In genomic region chr3:187041362-187042061, GRCh38 we compare ENCODE assay signal across 9 cellular contexts.
DNase-seq lines count a peak whose midpoint lies in the region; ATAC-seq and TF ChIP-seq lines count a peak whose summit lies in the region.
"Had no signal": no experiment of that assay in that cellular context is flagged by ENCODE, and none has a peak within 500 bp of the region (broad histone marks: within the 10 kb centered on the region; RNA-seq: fewer than 3 reads in every experiment).

No MANE protein-coding gene starts in this region.

- intact Hi-C loops in lower lobe of right lung (cut with DNase I) (no loop called here), Calu3 (cut with micrococcal nuclease; ENCODE audit: unreplicated experiment) (no loop called here)

- no peaks in the 10 kb centered on the region for H3K27me3 ChIP-seq in lower lobe of right lung (ENCODE audit: low read depth)

- peak overlapping the region; percentile 51 for H3K27ac ChIP-seq in lower lobe of right lung
- H3K27ac ChIP-seq: psoas muscle had no signal

- H3K36me3 Mint-ChIP-seq in Calu3 (ENCODE audit: insufficient read depth, unreplicated experiment) = no peaks in the 10 kb centered on the region

- DNase-seq in DMS53 (lab: John Stamatoyannopoulos, UW) (peak; percentile 23), DMS53 treated with DMSO at 0.1 percent for 48 hours (lab: John Stamatoyannopoulos, UW; ENCODE audit: unreplicated experiment) (no peak), lower lobe of right lung (no peak), DMS 273 treated with DMSO at 0.1 percent for 48 hours (lab: John Stamatoyannopoulos, UW) (no peak), Calu3 (no peak), NCI-H1436 treated with DMSO at 0.1 percent for 48 hours (lab: John Stamatoyannopoulos, UW) (no peak)
- DNase-seq in activated CD8-positive, alpha-beta memory T cell treated with anti-CD3 and anti-CD28 coated beads, Interleukin-2, amount 50 U/mL, for 1 hour (ENCODE audit: extremely low read depth) = peak; percentile 36
- DNase-seq: psoas muscle had no signal

- H3K9me3 Mint-ChIP-seq in Calu3 (ENCODE audit: low read depth, unreplicated experiment) = peaks cover 5% of the 10 kb centered on the region

- H3K27me3 Mint-ChIP-seq in Calu3 (ENCODE audit: unreplicated experiment) = no peaks in the 10 kb centered on the region

- ATAC-seq in HG03460 (IDR thresholded peaks at IDR 0.05; ENCODE audit: unreplicated experiment) (peak; percentile 51), lower lobe of right lung (peak; percentile 37)

- TF ChIP-seq CTCF in lower lobe of right lung (IDR thresholded peaks at IDR 0.05) (no peak), Calu3 (IDR thresholded peaks at IDR 0.05; ENCODE audit: unreplicated experiment) (no peak)

- H3K4me3 Mint-ChIP-seq in Calu3 (ENCODE audit: low read depth, unreplicated experiment) = no peak overlapping the region

- BruUV-seq in Calu3 (replicated peaks; lab: Mats Ljungman, UMichigan) = no TSS peak

- H3K9me3 ChIP-seq in lower lobe of right lung = peaks cover under 1% of the 10 kb centered on the region
- H3K9me3 ChIP-seq: psoas muscle had no signal

- peaks cover 57% of the 10 kb centered on the region for H3K4me1 ChIP-seq in lower lobe of right lung

- H3K4me1 Mint-ChIP-seq in Calu3 (ENCODE audit: low read depth, unreplicated experiment) = peaks cover 15% of the 10 kb centered on the region

- no peak overlapping the region for H3K27ac Mint-ChIP-seq in Calu3 (ENCODE audit: unreplicated experiment)

- CTCF ChIA-PET in Calu3 (lab: Charles Lee) = no interaction called here

- H3K4me3 ChIP-seq in lower lobe of right lung = no peak overlapping the region
- H3K4me3 ChIP-seq: psoas muscle had no signal

- H3K36me3 ChIP-seq in lower lobe of right lung = peaks cover 28% of the 10 kb centered on the region

Comparison
In these comparisons a context has a peak if more than half of its experiments do, and no peak if none do; other contexts are left out.
1. DNase-seq: peak in DMS53 (single experiment) and activated CD8-positive, alpha-beta memory T cell treated with anti-CD3 and anti-CD28 coated beads, Interleukin-2, amount 50 U/mL, for 1 hour (single experiment); none in DMS53 treated with DMSO at 0.1 percent for 48 hours (single experiment), lower lobe of right lung (single experiment), DMS 273 treated with DMSO at 0.1 percent for 48 hours (single experiment), Calu3 (single experiment) and NCI-H1436 treated with DMSO at 0.1 percent for 48 hours (single experiment).